ENCODE assay signal across 9 cellular contexts in the genomic region with DNA sequence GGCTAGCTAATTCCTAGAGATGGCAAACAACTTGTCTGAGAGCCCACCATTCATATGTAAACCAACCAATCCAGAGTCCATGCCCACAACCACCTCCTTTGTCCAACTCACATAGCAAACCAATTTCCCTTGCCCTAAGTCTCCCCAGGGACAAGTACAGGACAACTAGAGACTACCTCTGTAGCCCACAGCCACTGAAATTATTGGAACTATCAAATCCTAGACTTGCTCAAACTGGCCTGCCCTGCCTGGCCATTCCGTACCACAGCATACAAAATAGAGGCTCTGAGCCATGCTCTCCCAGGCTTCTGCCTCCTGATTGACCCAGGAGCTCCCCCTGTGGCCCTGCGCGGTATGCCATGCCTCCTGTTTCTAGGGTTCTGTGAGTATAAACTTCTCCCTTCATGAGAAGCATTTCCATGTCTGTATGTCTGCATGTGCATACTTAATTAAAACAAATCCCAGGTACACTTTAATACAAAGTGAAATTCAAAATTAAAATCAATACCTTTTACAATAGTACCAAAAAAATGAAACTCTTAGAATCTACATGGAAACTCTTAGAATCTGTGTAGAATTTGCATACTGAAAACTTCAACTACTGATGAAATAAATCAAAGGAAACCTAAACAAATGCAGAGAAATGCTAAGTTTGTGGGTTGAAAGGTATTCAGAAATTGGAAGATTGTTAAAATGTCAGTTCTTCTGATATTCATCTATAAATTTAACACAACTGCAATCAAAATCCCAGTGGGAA. TPM values are rescaled to one million over a fixed set of nuclear protein-coding genes. Genes with fewer than 3 reads are reported as not detected.
DNase-seq lines count a peak whose midpoint lies in the region; ATAC-seq lines count a peak whose summit lies in the region.
"Had no signal": no experiment of that assay in that cellular context is flagged by ENCODE, and none has a peak within 500 bp of the region (broad histone marks: within the 10 kb centered on the region; RNA-seq: fewer than 3 reads in every experiment).

No MANE protein-coding gene starts in this region.

- ATAC-seq in GM19043 (IDR thresholded peaks at IDR 0.05; ENCODE audit: low read depth, unreplicated experiment) (peak; percentile 91), HG03135 (IDR thresholded peaks at IDR 0.05; ENCODE audit: unreplicated experiment) (peak; percentile 76)

- peaks cover 30% of the 10 kb centered on the region for H3K27me3 ChIP-seq in NT2/D1 (ENCODE audit: insufficient read depth, insufficient read length)

- no peak overlapping the region for H3K4me3 ChIP-seq in NT2/D1 (ENCODE audit: insufficient read length, low read depth)

- no peaks in the 10 kb centered on the region for H3K36me3 ChIP-seq in NT2/D1 (ENCODE audit: insufficient read depth, insufficient read length, low read length)

- intact Hi-C loops in posterior vena cava (cut with DNase I): no loop called here

- H3K9me3 ChIP-seq in NT2/D1 (ENCODE audit: insufficient read depth, low read length): peaks cover 6% of the 10 kb centered on the region; the same call in 1 of the 2 replicates

- DNase-seq in COLO829 (ENCODE audit: low spot score) (peak; percentile 53), NT2/D1 (ENCODE audit: low read depth, low spot score) (peak; percentile 81), glomerular endothelial cell (ENCODE audit: extremely low read depth, low read depth, low spot score) (peak; percentile 7), posterior vena cava (ENCODE audit: low spot score) (peak; percentile 88), NCI-H1436 treated with DMSO at 0.1 percent for 48 hours (lab: John Stamatoyannopoulos, UW) (no peak)
- DNase-seq in activated T-cell treated with anti-CD3 and anti-CD28 coated beads, Interleukin-2, amount 50 U/mL, for 48 hours: peak; percentile 77 to 78

- no peak overlapping the region for H3K9ac ChIP-seq in NT2/D1 (ENCODE audit: insufficient read length, low read depth)

- peaks cover 3% of the 10 kb centered on the region for H3K4me1 ChIP-seq in NT2/D1 (ENCODE audit: insufficient read depth, insufficient read length)

RNA-seq across cellular contexts. Expression of a gene that starts 4.0 kb away (rescaled TPM):
- total RNA-seq in glomerular endothelial cell: not detected in 2 replicates
- total RNA-seq in posterior vena cava: under 1 TPM in 1 of 2 donors, not detected in 1; 0.24 TPM
- total RNA-seq: activated CD8-positive, alpha-beta memory T cell treated with anti-CD3 and anti-CD28 coated beads for 36 hours had no signal
